14 cellular contexts compared by ENCODE assay signal in genomic region chr1:116066868-116067563, GRCh38. TPM values are rescaled to one million over a fixed set of nuclear protein-coding genes. Genes with fewer than 3 reads are reported as not detected.
DNase-seq lines count a peak whose midpoint lies in the region; ATAC-seq and TF ChIP-seq lines count a peak whose summit lies in the region.
"Had no signal": no experiment of that assay in that cellular context is flagged by ENCODE, and none has a peak within 500 bp of the region (broad histone marks: within the 10 kb centered on the region; RNA-seq: fewer than 3 reads in every experiment).

No MANE protein-coding gene starts in this region.

- DNase-seq in AG10803 (ENCODE audit: low read depth) (peak; percentile 93), RWPE2 (ENCODE audit: low spot score) (no peak), fibroblast of peridontal ligament (ENCODE audit: extremely low read depth) (peak; percentile 98), sciatic nerve (ENCODE audit: low spot score) (no peak), activated T-cell treated with anti-CD3 and anti-CD28 coated beads for 4 hours (no peak), SHP77 treated with DMSO at 0.1 percent for 48 hours (lab: John Stamatoyannopoulos, UW) (no peak)
- no peak for DNase-seq in activated CD8-positive, alpha-beta memory T cell treated with anti-CD3 and anti-CD28 coated beads, Interleukin-2, amount 50 U/mL, for 4 hours
- DNase-seq: CD8-positive, alpha-beta T cell; foreskin melanocyte; NCI-H1436 treated with DMSO at 0.1 percent for 48 hours; T-helper 9 cell had no signal

- H3K36me3 ChIP-seq in RWPE2 (ENCODE audit: low read depth), result peaks cover 94% of the 10 kb centered on the region

- peak overlapping the region; percentile 36 for H3K27ac ChIP-seq in RWPE2 (ENCODE audit: poor library complexity, severe bottlenecking)

- intact Hi-C loops in sciatic nerve (cut with DNase I), result no loop called here

- TF ChIP-seq CTCF in AG10803 (conservative IDR thresholded peaks at IDR 0.05; ENCODE audit: low read length) (no peak), RWPE2 (IDR thresholded peaks at IDR 0.05; ENCODE audit: poor library complexity, severe bottlenecking) (no peak)

- H3K9me3 ChIP-seq in RWPE2 (ENCODE audit: severe bottlenecking), result no peaks in the 10 kb centered on the region

- no peak overlapping the region for H3K4me3 ChIP-seq in AG10803 (ENCODE audit: low read length)
- no peak overlapping the region for H3K4me3 ChIP-seq in RWPE2 (ENCODE audit: severe bottlenecking)
- H3K4me3 ChIP-seq: lung had no signal

- no peaks in the 10 kb centered on the region for H3K27me3 ChIP-seq in RWPE2 (ENCODE audit: insufficient read depth, poor library complexity, severe bottlenecking)

- H3K4me1 ChIP-seq in RWPE2 (ENCODE audit: insufficient read depth, poor library complexity, severe bottlenecking), result peaks cover 14% of the 10 kb centered on the region

- ATAC-seq in RWPE2 (ENCODE audit: low read depth) (peak; percentile 41; the same call in 1 of the 3 replicates), sciatic nerve (peak; percentile 84), GM18873 (IDR thresholded peaks at IDR 0.05; ENCODE audit: low FRiP score, unreplicated experiment) (no peak)
- ATAC-seq: CD8-positive, alpha-beta T cell had no signal

RNA-seq across cellular contexts. Expression of gene MAB21L3, which starts 44.2 kb away (rescaled TPM):
- total RNA-seq in sciatic nerve, result not detected
- total RNA-seq: CD8-positive, alpha-beta T cell; pulmonary artery endothelial cell had no signal

Comparison
In these comparisons a context has a peak if more than half of its experiments do, and no peak if none do; other contexts are left out.
1. DNase-seq: peak in AG10803 (single experiment) and fibroblast of peridontal ligament (single experiment); none in RWPE2 (single experiment), sciatic nerve (single experiment), activated T-cell treated with anti-CD3 and anti-CD28 coated beads for 4 hours (single experiment), activated CD8-positive, alpha-beta memory T cell treated with anti-CD3 and anti-CD28 coated beads, Interleukin-2, amount 50 U/mL, for 4 hours (single experiment) and SHP77 treated with DMSO at 0.1 percent for 48 hours (single experiment).